In the genomic region with DNA sequence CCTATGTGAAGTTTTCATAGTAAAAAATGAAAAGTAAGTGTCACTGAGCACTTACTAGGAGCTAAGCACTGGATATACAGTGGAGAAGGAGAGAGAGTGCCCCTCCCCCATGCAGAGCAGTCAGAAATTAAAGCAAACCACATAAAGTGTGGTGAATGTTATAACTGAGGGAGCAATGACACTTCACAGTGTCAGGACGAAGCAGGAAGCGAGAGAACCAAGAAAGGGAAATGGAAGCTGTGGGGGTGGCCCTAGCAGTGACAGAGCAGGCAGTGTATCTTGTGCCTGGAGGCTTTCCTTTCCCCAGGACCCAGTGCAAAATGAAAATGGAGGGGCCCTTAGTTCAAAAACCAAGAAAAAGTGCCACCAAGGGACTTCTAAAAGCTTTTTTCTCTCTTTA, we compare ENCODE assay signal across 8 cellular contexts. TPM values are rescaled to one million over a fixed set of nuclear protein-coding genes. Genes with fewer than 3 reads are reported as not detected.
DNase-seq lines count a peak whose midpoint lies in the region; ATAC-seq and TF ChIP-seq lines count a peak whose summit lies in the region.

No MANE protein-coding gene starts in this region.

- no peaks in the 10 kb centered on the region for H3K79me1 ChIP-seq in H9 (ENCODE audit: insufficient read depth, low read depth, low read length, poor library complexity, severe bottlenecking)

- H4K91ac ChIP-seq in H9 (ENCODE audit: insufficient read length, low read depth, low read length): no peak overlapping the region

- H3K9ac ChIP-seq in H9 (ENCODE audit: extremely low read depth, insufficient read length, low read length): no peak overlapping the region

- peaks cover 63% of the 10 kb centered on the region for H3K4me1 Mint-ChIP-seq in CD4-positive, alpha-beta T cell (ENCODE audit: low read depth)
- peaks cover 13 to 15% of the 10 kb centered on the region in 2 experiments for H3K4me1 Mint-ChIP-seq in H9

- H2BK20ac ChIP-seq in H9 (ENCODE audit: low read depth, low read length, poor library complexity, severe bottlenecking): no peak overlapping the region

- no peaks in the 10 kb centered on the region for H3K9me3 ChIP-seq in CD4-positive, alpha-beta T cell (ENCODE audit: control insufficient read depth, low read length)
- H3K9me3 ChIP-seq in lung (ENCODE audit: control insufficient read depth in 2 of 2, insufficient read depth in 1 of 2, low read length in 1 of 2) (no peaks in the 10 kb centered on the region), H9 (ENCODE audit: control insufficient read depth, low read depth, low read length) (no peaks in the 10 kb centered on the region)

- no peak for TF ChIP-seq CTCF in CD4-positive, alpha-beta T cell (IDR thresholded peaks at IDR 0.05)
- TF ChIP-seq CTCF in lung (IDR thresholded peaks at IDR 0.05; ENCODE audit: control extremely low read depth, extremely low read depth) (no peak), H9 (conservative IDR thresholded peaks at IDR 0.05) (no peak)

- peak overlapping the region; percentile 98 for H3K27ac Mint-ChIP-seq in CD4-positive, alpha-beta T cell
- peak overlapping the region in 1 of 3 experiments; percentile 81; a peak in 2 of 7 replicates for H3K27ac Mint-ChIP-seq in H9

- POLR2A ChIA-PET in CD4-positive, alpha-beta T cell (lab: Charles Lee): interaction anchor here (0.7 to 16.4 kb wide), 20 partner anchors 9 to 449 kb away, joined by 3 to 692 read pairs (median 5); partner anchors contain the start of genes NIPAL3, RCAN3, RUNX3 and SRRM1

- no peak overlapping the region for H3K4me2 ChIP-seq in H9 (ENCODE audit: insufficient read depth, insufficient read length, low read length)

- CTCF ChIA-PET in CD4-positive, alpha-beta T cell (lab: Charles Lee): interaction anchor here (0.7 to 4.0 kb wide), 6 partner anchors 34 to 107 kb away, joined by 3 to 22 read pairs (median 4); partner anchors contain the start of gene NIPAL3

- WGBS in lung, 2 donors: 21 to 61% methylated on average over 2 of the region's 2 CpGs
- WGBS in H9 (ENCODE audit: extremely low coverage, insufficient read length, low lambda C conversion rate): no CpG with 5 or more reads among the region's 2 CpGs

- H2AK5ac ChIP-seq in H9 (ENCODE audit: insufficient read length, low read length): no peak overlapping the region

- H2BK5ac ChIP-seq in H9 (ENCODE audit: insufficient read length, low read length): no peak overlapping the region

- no peak overlapping the region for H3T11ph ChIP-seq in H9 (ENCODE audit: low read length)

- no peaks in the 10 kb centered on the region for H3K23me2 ChIP-seq in H9 (ENCODE audit: insufficient read length, low read depth, low read length, poor library complexity, severe bottlenecking)

- H4K20me1 ChIP-seq in H9 (ENCODE audit: control insufficient read depth, insufficient read depth, insufficient read length): no peaks in the 10 kb centered on the region

- DNase-seq in CD4-positive, alpha-beta T cell: peak in 9 of 10 experiments; percentile 23 to 65 (median 45)
- peak; percentile 64 to 72 for DNase-seq in activated CD4-positive, alpha-beta T cell treated with anti-CD3 and anti-CD28 coated beads, Interleukin-2, amount 50 U/mL, for 48 hours
- DNase-seq in lung (ENCODE audit: low spot score) (no peak), SW 1271 (lab: John Stamatoyannopoulos, UW) (no peak), NCI-H510A treated with DMSO at 0.1 percent for 48 hours (lab: John Stamatoyannopoulos, UW) (no peak), H9 (no peak)

- ATAC-seq in CD4-positive, alpha-beta T cell (ENCODE audit: poor library complexity): peak; percentile 70
- peak; percentile 41 for ATAC-seq in HG03442 (IDR thresholded peaks at IDR 0.05; ENCODE audit: unreplicated experiment)
- ATAC-seq in lung (ENCODE audit: insufficient read depth, low FRiP score): peak; percentile 41
- no peak for ATAC-seq in HG03095 (IDR thresholded peaks at IDR 0.05; ENCODE audit: unreplicated experiment)

- H2BK12ac ChIP-seq in H9 (ENCODE audit: insufficient read length, low read depth, low read length): no peak overlapping the region

- H3K36me3 Mint-ChIP-seq in CD4-positive, alpha-beta T cell (ENCODE audit: low read depth): no peaks in the 10 kb centered on the region
- H3K36me3 Mint-ChIP-seq in H9 (ENCODE audit: insufficient read depth in 1 of 3, low read depth in 3 of 3): no peaks in the 10 kb centered on the region; a peak in 1 of 7 replicates

- H2AFZ ChIP-seq in H9 (ENCODE audit: low read length): no peak overlapping the region

- no peaks in the 10 kb centered on the region for H3K9me3 Mint-ChIP-seq in CD4-positive, alpha-beta T cell
- no peaks in the 10 kb centered on the region for H3K9me3 Mint-ChIP-seq in H9

- no peak overlapping the region for H3K56ac ChIP-seq in H9 (ENCODE audit: insufficient read length, low read depth, low read length)

- no peak overlapping the region for H4K5ac ChIP-seq in H9 (ENCODE audit: insufficient read length, low read depth, low read length)

- no peak overlapping the region for H2BK15ac ChIP-seq in H9 (ENCODE audit: low read depth, low read length)

- H3K14ac ChIP-seq in H9 (ENCODE audit: insufficient read depth, low read length): no peak overlapping the region

- H3K79me2 ChIP-seq in H9 (ENCODE audit: insufficient read depth, low read length): no peaks in the 10 kb centered on the region

- no peak overlapping the region for H3K18ac ChIP-seq in H9 (ENCODE audit: insufficient read length, low read depth, low read length)

- no peaks in the 10 kb centered on the region for H3K27me3 Mint-ChIP-seq in CD4-positive, alpha-beta T cell
- no peaks in the 10 kb centered on the region for H3K27me3 Mint-ChIP-seq in H9 (ENCODE audit: low read depth)

- no peaks in the 10 kb centered on the region for H3K27me3 ChIP-seq in CD4-positive, alpha-beta T cell (ENCODE audit: control insufficient read depth, insufficient read depth, low read length)
- H3K27me3 ChIP-seq in lung (ENCODE audit: control insufficient read depth, insufficient read depth): no peaks in the 10 kb centered on the region
- H3K27me3 ChIP-seq in H9 (ENCODE audit: insufficient read depth, low read length): no peaks in the 10 kb centered on the region

- H3K4me1 ChIP-seq in lung (ENCODE audit: control insufficient read depth in 2 of 2, insufficient read depth in 2 of 2, low read length in 2 of 2): peaks cover 0 to 1% of the 10 kb centered on the region in 2 donors
- peaks cover 4% of the 10 kb centered on the region; the same call in 1 of the 2 replicates for H3K4me1 ChIP-seq in H9 (ENCODE audit: insufficient read depth, low read length)

- peak overlapping the region; percentile 90 for H3K4me3 Mint-ChIP-seq in CD4-positive, alpha-beta T cell
- H3K4me3 Mint-ChIP-seq in H9: no peak overlapping the region; a peak in 1 of 5 replicates

- intact Hi-C loops in CD4-positive, alpha-beta T cell (cut with DNase I, micrococcal nuclease): loop anchor here (1.0 to 10.0 kb wide), 5 partner anchors 26 to 161 kb away; partner anchors contain the start of genes NIPAL3 (in 1 of the 2) and SRRM1 (in 1 of the 2)

- H2BK120ac ChIP-seq in H9 (ENCODE audit: low read depth, low read length, poor library complexity, severe bottlenecking): no peak overlapping the region

- no peak overlapping the region for H3K23ac ChIP-seq in H9 (ENCODE audit: insufficient read length, low read depth, low read length)

- no peak overlapping the region for H3K4me3 ChIP-seq in lung

- no peak overlapping the region for H4K8ac ChIP-seq in H9 (replicated peaks; ENCODE audit: insufficient read length, low read depth, low read length)

- H3K27ac ChIP-seq in CD4-positive, alpha-beta T cell (ENCODE audit: low read depth, low read length): peak overlapping the region; percentile 81
- no peak overlapping the region for H3K27ac ChIP-seq in lung (ENCODE audit: low read depth in 1 of 2, low read length in 1 of 2)
- no peak overlapping the region for H3K27ac ChIP-seq in H9 (ENCODE audit: insufficient read length, low read depth, low read length)

- no peaks in the 10 kb centered on the region for H3K36me3 ChIP-seq in lung (ENCODE audit: control insufficient read depth in 2 of 2, insufficient read depth in 2 of 2, low read length in 2 of 2)

- H3K4ac ChIP-seq in H9 (ENCODE audit: low read depth, low read length): no peak overlapping the region

RNA-seq across cellular contexts. Expression of gene RCAN3, which starts 21.5 kb away (rescaled TPM):
- 100 to 1,000 TPM; 185 to 191 TPM for total RNA-seq in CD4-positive, alpha-beta T cell
- total RNA-seq in lung (10 to 100 TPM; 18.7 to 21.4 TPM), H9 (2021) (13.0 TPM in 2 replicates)
- 1 to 10 TPM; 5.2 to 6.9 TPM for polyA plus RNA-seq in lung

Comparison
In these comparisons a context has a peak if more than half of its experiments do, and no peak if none do; other contexts are left out.
1. DNase-seq: peak in CD4-positive, alpha-beta T cell (9 of 10) and activated CD4-positive, alpha-beta T cell treated with anti-CD3 and anti-CD28 coated beads, Interleukin-2, amount 50 U/mL, for 48 hours (2 of 2); none in lung (single experiment), SW 1271 (0 of 2), NCI-H510A treated with DMSO at 0.1 percent for 48 hours (single experiment) and H9 (single experiment).
2. RNA of gene RCAN3, which starts 21.5 kb away (total RNA-seq): 185 to 191 TPM in CD4-positive, alpha-beta T cell; 18.7 to 21.4 TPM in lung and 13.0 TPM in H9; every median in the first group is over 4 times any median in the second.